ENCODE assay signal across 15 cellular contexts in genomic region chr15:44029940-44030568, GRCh38.
DNase-seq lines count a peak whose midpoint lies in the region; ATAC-seq and TF ChIP-seq lines count a peak whose summit lies in the region.
"Had no signal": no experiment of that assay in that cellular context is flagged by ENCODE, and none has a peak within 500 bp of the region (broad histone marks: within the 10 kb centered on the region; RNA-seq: fewer than 3 reads in every experiment).

No MANE protein-coding gene starts in this region.

- no peak overlapping the region for H3K4me3 ChIP-seq in LNCaP clone FGC (ENCODE audit: low read depth, low read length)
- H3K4me3 ChIP-seq: adrenal gland, lung, upper lobe of right lung had no signal

- DNase-seq in AG08395 (ENCODE audit: low spot score) (peak; percentile 56), LNCaP clone FGC (ENCODE audit: low read depth) (no peak), dermis blood vessel endothelial cell (peak; percentile 75), left kidney (ENCODE audit: low read depth, low spot score) (peak; percentile 21), NCI-H526 treated with DMSO at 0.1 percent for 48 hours (lab: John Stamatoyannopoulos, UW) (no peak), T1000 (lab: John Stamatoyannopoulos, UW) (no peak), NCI-H1436 treated with DMSO at 0.1 percent for 48 hours (lab: John Stamatoyannopoulos, UW) (no peak)
- DNase-seq: activated CD4-positive, alpha-beta T cell treated with anti-CD3 and anti-CD28 coated beads for 36 hours; adrenal gland; NCI-H2107; occipital lobe; T-cell; upper lobe of right lung had no signal

- ATAC-seq in HG02610 (IDR thresholded peaks at IDR 0.05; ENCODE audit: unreplicated experiment) = no peak
- ATAC-seq: activated CD4-positive, alpha-beta T cell treated with anti-CD3 and anti-CD28 coated beads for 36 hours; T-cell; upper lobe of right lung had no signal

- peak; percentile 20; the same call in 1 of the 2 replicates for TF ChIP-seq CTCF in LNCaP clone FGC (IDR thresholded peaks at IDR 0.05; ENCODE audit: control insufficient read depth, extremely low read depth, insufficient read depth)

Comparison
In these comparisons a context has a peak if more than half of its experiments do, and no peak if none do; other contexts are left out.
1. DNase-seq: peak in AG08395 (single experiment), dermis blood vessel endothelial cell (single experiment) and left kidney (single experiment); none in LNCaP clone FGC (single experiment), NCI-H526 treated with DMSO at 0.1 percent for 48 hours (single experiment), T1000 (single experiment) and NCI-H1436 treated with DMSO at 0.1 percent for 48 hours (single experiment).